Comparison of ENCODE assay signal across 13 cellular contexts in genomic region chr15:29312387-29312786, GRCh38. TPM values are rescaled to one million over a fixed set of nuclear protein-coding genes. Genes with fewer than 3 reads are reported as not detected.
A peak's percentile ranks its signal among the peaks of the same experiment; 100 is the strongest.
DNase-seq lines count a peak whose midpoint lies in the region; ATAC-seq and TF ChIP-seq lines count a peak whose summit lies in the region.
"Had no signal": no experiment of that assay in that cellular context is flagged by ENCODE, and none has a peak within 500 bp of the region (broad histone marks: within the 10 kb centered on the region; RNA-seq: fewer than 3 reads in every experiment).

No MANE protein-coding gene starts in this region.

- H3K27ac ChIP-seq in ACC112 (ENCODE audit: low read depth, low read length): peak overlapping the region; percentile 43
- H3K27ac ChIP-seq: thyroid gland had no signal

- H3K27me3 Mint-ChIP-seq in WTC11 (ENCODE audit: low read depth): no peaks in the 10 kb centered on the region
- H3K27me3 Mint-ChIP-seq in activated T-helper 2 cell treated with anti-CD3 and anti-CD28 coated beads, Interferon-gamma antibody, Interleukin-2, Interleukin-4, amounts not matched to agents 10 μg/mL and 5 μg/mL and 100 μg/mL, durations not matched to agents 14 hours and 24 hours and 36 hours (ENCODE audit: low read depth): peaks cover 7% of the 10 kb centered on the region

- TF ChIP-seq CTCF in WTC11 (IDR thresholded peaks at IDR 0.05): no peak
- TF ChIP-seq CTCF in foreskin fibroblast (IDR thresholded peaks at IDR 0.05; ENCODE audit: low read depth, low read length): no peak

- H3K27ac Mint-ChIP-seq in WTC11: peak overlapping the region; percentile 67; the same call in 1 of the 2 replicates
- H3K27ac Mint-ChIP-seq in activated T-helper 2 cell treated with anti-CD3 and anti-CD28 coated beads, Interferon-gamma antibody, Interleukin-2, Interleukin-4, amounts not matched to agents 10 μg/mL and 5 μg/mL and 100 μg/mL, durations not matched to agents 14 hours and 24 hours and 36 hours: no peak overlapping the region
- H3K27ac Mint-ChIP-seq: nephron had no signal

- ATAC-seq in GM21723 (IDR thresholded peaks at IDR 0.05; ENCODE audit: unreplicated experiment) (peak; percentile 42), WTC11 (no peak)
- no peak for ATAC-seq in stimulated activated naive CD8-positive, alpha-beta T cell treated with anti-CD3 and anti-CD28 coated beads, Interleukin-15, Interleukin-2, amounts not matched to agents 100 U/mL and 50 U/mL, for 24 hours
- ATAC-seq: left lobe of liver had no signal

- intact Hi-C loops in activated T-helper 2 cell treated with anti-CD3 and anti-CD28 coated beads, Interferon-gamma antibody, Interleukin-2, Interleukin-4, amounts not matched to agents 10 μg/mL and 5 μg/mL and 100 μg/mL, durations not matched to agents 14 hours and 24 hours and 36 hours (cut with micrococcal nuclease): no loop called here

- peaks cover 18% of the 10 kb centered on the region for H3K27me3 ChIP-seq in ACC112 (ENCODE audit: insufficient read depth, low read length)
- H3K27me3 ChIP-seq: thyroid gland had no signal

- H3K4me3 ChIP-seq in ACC112 (ENCODE audit: low read depth, low read length) (no peak overlapping the region), foreskin fibroblast (ENCODE audit: low read depth in 1 of 2, low read length in 2 of 2) (no peak overlapping the region)
- H3K4me3 ChIP-seq: thyroid gland had no signal

- CTCF ChIA-PET in WTC11 (lab: Charles Lee): no interaction called here

- no peaks in the 10 kb centered on the region for H3K36me3 ChIP-seq in ACC112 (ENCODE audit: insufficient read depth, low read length)
- H3K36me3 ChIP-seq: thyroid gland had no signal

- peaks cover 11% of the 10 kb centered on the region for H3K4me1 ChIP-seq in ACC112 (ENCODE audit: control insufficient read depth, insufficient read depth, low read length, unreplicated experiment)
- H3K4me1 ChIP-seq: thyroid gland had no signal

- H2AFZ ChIP-seq in ACC112 (ENCODE audit: low read length, unreplicated experiment): no peak overlapping the region

- H3K4me1 Mint-ChIP-seq in WTC11: peaks cover 8% of the 10 kb centered on the region; the same call in 1 of the 2 replicates
- no peaks in the 10 kb centered on the region for H3K4me1 Mint-ChIP-seq in activated T-helper 2 cell treated with anti-CD3 and anti-CD28 coated beads, Interferon-gamma antibody, Interleukin-2, Interleukin-4, amounts not matched to agents 10 μg/mL and 5 μg/mL and 100 μg/mL, durations not matched to agents 14 hours and 24 hours and 36 hours (ENCODE audit: low read depth)
- H3K4me1 Mint-ChIP-seq: nephron had no signal

- H3K36me3 Mint-ChIP-seq in WTC11: no peaks in the 10 kb centered on the region
- H3K36me3 Mint-ChIP-seq in activated T-helper 2 cell treated with anti-CD3 and anti-CD28 coated beads, Interferon-gamma antibody, Interleukin-2, Interleukin-4, amounts not matched to agents 10 μg/mL and 5 μg/mL and 100 μg/mL, durations not matched to agents 14 hours and 24 hours and 36 hours (ENCODE audit: low read depth): no peaks in the 10 kb centered on the region

- DNase-seq in WTC11 (ENCODE audit: low spot score) (no peak), foreskin fibroblast (peak; percentile 34 to 69), cerebellum (ENCODE audit: low spot score) (no peak)
- no peak for DNase-seq in activated CD4-positive, alpha-beta T cell treated with anti-CD3 and anti-CD28 coated beads for 48 hours
- DNase-seq in stimulated activated naive CD8-positive, alpha-beta T cell treated with anti-CD3 and anti-CD28 coated beads, Interleukin-15, Interleukin-2, amounts not matched to agents 100 U/mL and 50 U/mL, for 24 hours: no peak
- DNase-seq in activated T-helper 2 cell treated with anti-CD3 and anti-CD28 coated beads, Interferon-gamma antibody, Interleukin-2, Interleukin-4, amounts not matched to agents 10 μg/mL and 5 μg/mL and 100 μg/mL, durations not matched to agents 14 hours and 24 hours and 36 hours (ENCODE audit: low spot score): no peak
- DNase-seq: NCI-H1436 treated with DMSO at 0.1 percent for 48 hours, NCI-H82, thyroid gland had no signal

- no peaks in the 10 kb centered on the region for H3K79me2 ChIP-seq in ACC112 (ENCODE audit: control insufficient read depth, insufficient read depth, low read length, unreplicated experiment)

- POLR2A ChIA-PET in WTC11 (lab: Charles Lee): no interaction called here

- H3K4me3 Mint-ChIP-seq in WTC11: no peak overlapping the region
- no peak overlapping the region for H3K4me3 Mint-ChIP-seq in activated T-helper 2 cell treated with anti-CD3 and anti-CD28 coated beads, Interferon-gamma antibody, Interleukin-2, Interleukin-4, amounts not matched to agents 10 μg/mL and 5 μg/mL and 100 μg/mL, durations not matched to agents 14 hours and 24 hours and 36 hours (ENCODE audit: low read depth)
- H3K4me3 Mint-ChIP-seq: nephron had no signal

- no peaks in the 10 kb centered on the region for H3K9me3 Mint-ChIP-seq in WTC11
- H3K9me3 Mint-ChIP-seq in activated T-helper 2 cell treated with anti-CD3 and anti-CD28 coated beads, Interferon-gamma antibody, Interleukin-2, Interleukin-4, amounts not matched to agents 10 μg/mL and 5 μg/mL and 100 μg/mL, durations not matched to agents 14 hours and 24 hours and 36 hours: no peaks in the 10 kb centered on the region
- H3K9me3 Mint-ChIP-seq: nephron had no signal

TF ChIP-seq in WTC11, 78 proteins besides CTCF, POLR2A, EP300 and RAD21:
- no peak for TF ChIP-seq ZNF317 (CRISPR knock-in tag; IDR thresholded peaks at IDR 0.05; ENCODE audit: borderline replicate concordance, low read depth)
- TF ChIP-seq CDX4 (CRISPR knock-in tag; IDR thresholded peaks at IDR 0.05; ENCODE audit: borderline replicate concordance): no peak
- no peak for TF ChIP-seq ZNF263 (CRISPR knock-in tag; IDR thresholded peaks at IDR 0.05; ENCODE audit: low read depth)
- TF ChIP-seq CBFB (CRISPR knock-in tag; IDR thresholded peaks at IDR 0.05; ENCODE audit: low read depth): no peak
- no peak for TF ChIP-seq KAT7 (CRISPR knock-in tag; IDR thresholded peaks at IDR 0.05; ENCODE audit: borderline replicate concordance)
- TF ChIP-seq RORB (CRISPR knock-in tag; IDR thresholded peaks at IDR 0.05): no peak
- TF ChIP-seq ZBTB21 (CRISPR knock-in tag; IDR thresholded peaks at IDR 0.05; ENCODE audit: borderline replicate concordance): no peak
- no peak for TF ChIP-seq NFE2L1 (CRISPR knock-in tag; IDR thresholded peaks at IDR 0.05)
- no peak for TF ChIP-seq ZBTB43 (CRISPR knock-in tag; IDR thresholded peaks at IDR 0.05)
- TF ChIP-seq STAT6 (CRISPR knock-in tag; conservative IDR thresholded peaks at IDR 0.05; ENCODE audit: low read depth): no peak
- TF ChIP-seq NR2C2 (CRISPR knock-in tag; IDR thresholded peaks at IDR 0.05): no peak
- TF ChIP-seq ATF3 (CRISPR knock-in tag; conservative IDR thresholded peaks at IDR 0.05): no peak
- TF ChIP-seq SOX15 (CRISPR knock-in tag; IDR thresholded peaks at IDR 0.05): no peak

RNA-seq across cellular contexts. Expression of gene NSMCE3, which starts 42.8 kb away (rescaled TPM):
- total RNA-seq in WTC11 (2021) (6.6 to 8.5 TPM (median 8.0 TPM) in 3 replicates), cerebellum (8.2 TPM)
- 10.4 and 10.9 TPM in 2 replicates for total RNA-seq in activated T-helper 2 cell treated with anti-CD3 and anti-CD28 coated beads, Interferon-gamma antibody, Interleukin-2, Interleukin-4, amounts not matched to agents 10 μg/mL and 5 μg/mL and 100 μg/mL, durations not matched to agents 14 hours and 24 hours and 36 hours

Comparison
In these comparisons a context has a peak if more than half of its experiments do, and no peak if none do; other contexts are left out.
1. DNase-seq: peak in foreskin fibroblast (2 of 2); none in WTC11 (single experiment), activated CD4-positive, alpha-beta T cell treated with anti-CD3 and anti-CD28 coated beads for 48 hours (single experiment), cerebellum (single experiment), stimulated activated naive CD8-positive, alpha-beta T cell treated with anti-CD3 and anti-CD28 coated beads, Interleukin-15, Interleukin-2, amounts not matched to agents 100 U/mL and 50 U/mL, for 24 hours (single experiment) and activated T-helper 2 cell treated with anti-CD3 and anti-CD28 coated beads, Interferon-gamma antibody, Interleukin-2, Interleukin-4, amounts not matched to agents 10 μg/mL and 5 μg/mL and 100 μg/mL, durations not matched to agents 14 hours and 24 hours and 36 hours (single experiment).